Comparison of ENCODE assay signal across 8 cellular contexts in the genomic region with DNA sequence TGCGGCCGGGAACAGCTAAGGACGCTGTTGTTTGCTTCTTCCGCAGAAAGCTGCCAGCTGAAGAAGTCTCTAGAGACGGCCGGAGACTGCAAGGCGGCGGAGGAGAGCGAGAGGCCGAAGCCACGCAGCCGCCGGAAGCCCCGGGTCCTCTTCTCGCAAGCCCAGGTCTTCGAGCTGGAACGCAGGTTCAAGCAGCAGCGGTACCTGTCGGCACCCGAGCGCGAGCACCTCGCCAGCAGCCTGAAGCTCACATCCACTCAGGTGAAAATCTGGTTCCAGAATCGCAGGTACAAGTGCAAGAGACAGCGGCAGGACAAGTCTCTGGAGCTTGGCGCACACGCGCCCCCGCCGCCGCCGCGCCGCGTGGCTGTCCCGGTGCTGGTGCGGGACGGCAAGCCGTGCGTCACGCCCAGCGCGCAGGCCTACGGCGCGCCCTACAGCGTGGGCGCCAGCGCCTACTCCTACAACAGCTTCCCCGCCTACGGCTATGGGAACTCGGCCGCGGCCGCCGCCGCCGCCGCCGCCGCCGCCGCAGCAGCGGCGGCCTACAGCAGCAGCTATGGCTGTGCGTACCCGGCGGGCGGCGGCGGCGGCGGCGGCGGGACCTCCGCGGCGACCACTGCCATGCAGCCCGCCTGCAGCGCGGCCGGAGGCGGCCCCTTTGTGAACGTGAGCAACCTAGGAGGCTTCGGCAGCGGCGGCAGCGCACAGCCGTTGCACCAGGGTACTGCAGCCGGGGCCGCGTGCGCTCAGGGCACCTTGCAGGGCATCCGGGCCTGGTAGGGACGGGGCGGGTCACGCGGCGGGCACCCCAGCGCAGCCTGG. TPM values are rescaled to one million over a fixed set of nuclear protein-coding genes. Genes with fewer than 3 reads are reported as not detected.
DNase-seq lines count a peak whose midpoint lies in the region; ATAC-seq, FAIRE-seq and TF ChIP-seq lines count a peak whose summit lies in the region.
"Had no signal": no experiment of that assay in that cellular context is flagged by ENCODE, and none has a peak within 500 bp of the region (broad histone marks: within the 10 kb centered on the region; RNA-seq: fewer than 3 reads in every experiment).

No MANE protein-coding gene starts in this region.

- H3K4me1 ChIP-seq in small intestine (ENCODE audit: control insufficient read depth in 2 of 2, insufficient read depth in 1 of 2, low read depth in 1 of 2, low read length in 1 of 2), result peaks cover 0 to 1% of the 10 kb centered on the region in 2 donors

- no peak for FAIRE-seq in small intestine (lab: Jason Lieb, UNC)

- H3K4me3 ChIP-seq in small intestine (ENCODE audit: low read depth in 1 of 2, low read length in 2 of 2), result peak overlapping the region; percentile 27 to 52

- H3K27me3 ChIP-seq in small intestine (ENCODE audit: control insufficient read depth in 2 of 2, insufficient read depth in 2 of 2, low read length in 2 of 2), result peaks cover 34 to 49% of the 10 kb centered on the region in 2 donors

- H3K27ac ChIP-seq in small intestine (ENCODE audit: low read depth in 1 of 2, low read length in 1 of 2), result peak overlapping the region; percentile 52 to 89

- H3K36me3 ChIP-seq in small intestine (ENCODE audit: control insufficient read depth in 2 of 2, insufficient read depth in 2 of 2, low read length in 2 of 2), result no peaks in the 10 kb centered on the region

- 1 to 2% (median 1%) methylated on average over 63 to 100 of the region's 100 CpGs for WGBS in small intestine, 3 donors

- intact Hi-C loops in left cardiac atrium (cut with DNase I), result no loop called here

- ATAC-seq in left cardiac atrium, result peak; percentile 36 to 56
- ATAC-seq in HG03442 (IDR thresholded peaks at IDR 0.05; ENCODE audit: unreplicated experiment), result no peak
- no peak for ATAC-seq in GM21528 (IDR thresholded peaks at IDR 0.05; ENCODE audit: low FRiP score, unreplicated experiment)

- no peaks in the 10 kb centered on the region for H3K9me3 ChIP-seq in small intestine (ENCODE audit: control insufficient read depth, low read depth)

- DNase-seq in GM20000 (ENCODE audit: low spot score) (peak; percentile 64), SKM-1 treated with dmso at 0.1 percent for 144 hours (lab: John Stamatoyannopoulos, UW; ENCODE audit: unreplicated experiment) (peak; percentile 42), left cardiac atrium (no peak), small intestine (no peak), NCI-H187 treated with DMSO at 0.1 percent for 48 hours (lab: John Stamatoyannopoulos, UW) (no peak)

- no peak for TF ChIP-seq CTCF in GM20000 (IDR thresholded peaks at IDR 0.05; ENCODE audit: extremely low read depth, missing control alignments)

RNA-seq across cellular contexts. Expression of a gene that starts 2.4 kb away (rescaled TPM):
- total RNA-seq in left cardiac atrium, result not detected
- 10 to 100 TPM in 1 of 3 donors, 1 to 10 TPM in 1, under 1 TPM in 1; 0.67 to 11.9 (median 10.0) TPM for polyA plus RNA-seq in small intestine
- total RNA-seq: glomerular endothelial cell had no signal

Comparison
In these comparisons a context has a peak if more than half of its experiments do, and no peak if none do; other contexts are left out.
1. DNase-seq: peak in GM20000 (single experiment) and SKM-1 treated with dmso at 0.1 percent for 144 hours (single experiment); none in left cardiac atrium (single experiment), small intestine (single experiment) and NCI-H187 treated with DMSO at 0.1 percent for 48 hours (single experiment).
2. ATAC-seq: peak in left cardiac atrium (2 of 2); none in HG03442 (single experiment) and GM21528 (single experiment).